ENCODE assay signal across 8 cellular contexts in genomic region chrX:140764401-140764919, GRCh38. TPM values are rescaled to one million over a fixed set of nuclear protein-coding genes. Genes with fewer than 3 reads are reported as not detected.
DNase-seq lines count a peak whose midpoint lies in the region; ATAC-seq and TF ChIP-seq lines count a peak whose summit lies in the region.

No MANE protein-coding gene starts in this region.

- peak overlapping the region; percentile 82 for H2AFZ ChIP-seq in osteoblast (ENCODE audit: low read length)

- H3K36me3 ChIP-seq in ES-I3 (ENCODE audit: insufficient read depth, low read length) (no peaks in the 10 kb centered on the region), osteoblast (ENCODE audit: insufficient read depth, low read length) (no peaks in the 10 kb centered on the region)

- H3K27me3 ChIP-seq in osteoblast (ENCODE audit: insufficient read depth, low read length): no peaks in the 10 kb centered on the region

- H4K20me1 ChIP-seq in osteoblast (ENCODE audit: insufficient read depth, low read length): peaks cover 3% of the 10 kb centered on the region

- H3K9me3 ChIP-seq in ES-I3 (ENCODE audit: control insufficient read depth, insufficient read depth, low read length): no peaks in the 10 kb centered on the region
- no peaks in the 10 kb centered on the region for H3K9me3 ChIP-seq in osteoblast (ENCODE audit: low read depth, low read length)

- peak overlapping the region; percentile 85 for H3K9ac ChIP-seq in ES-I3 (ENCODE audit: low read depth, low read length)

- peaks cover 24% of the 10 kb centered on the region for H3K79me2 ChIP-seq in osteoblast (ENCODE audit: insufficient read depth, low read length)

- peak overlapping the region; percentile 84 for H3K27ac ChIP-seq in osteoblast (ENCODE audit: low read depth, low read length)

- H3K4me1 ChIP-seq in ES-I3 (ENCODE audit: insufficient read depth, low read length) (peaks cover 13% of the 10 kb centered on the region; the same call in 1 of the 2 replicates), osteoblast (ENCODE audit: insufficient read depth, low read length) (peaks cover 14% of the 10 kb centered on the region)

- H3K4me2 ChIP-seq in osteoblast (ENCODE audit: insufficient read depth, low read length): peak overlapping the region; percentile 68

- ATAC-seq in GM21737 (IDR thresholded peaks at IDR 0.05; ENCODE audit: unreplicated experiment) (no peak), HG02852 (IDR thresholded peaks at IDR 0.05; ENCODE audit: unreplicated experiment) (no peak)

- TF ChIP-seq CTCF in fibroblast of mammary gland (conservative IDR thresholded peaks at IDR 0.05; ENCODE audit: control insufficient read depth, insufficient read depth, low read depth, low read length) (no peak), osteoblast (IDR thresholded peaks at IDR 0.05; ENCODE audit: extremely low read depth, low read depth, low read length) (no peak)

- peak; percentile 10 for DNase-seq in SK-N-DZ (ENCODE audit: low spot score)
- DNase-seq in fibroblast of mammary gland (ENCODE audit: low read depth): peak; percentile 66
- no peak for DNase-seq in osteoblast (ENCODE audit: insufficient read length, low spot score, missing footprints)
- DNase-seq in NCI-H446 treated with DMSO at 0.1 percent for 48 hours (lab: John Stamatoyannopoulos, UW): no peak
- no peak for DNase-seq in activated gamma-delta T cell treated with Interleukin-2 at 50 U/mL for 16 hours

- H3K4me3 ChIP-seq in fibroblast of mammary gland (ENCODE audit: control insufficient read depth, low read depth, low read length) (peak overlapping the region; percentile 73), osteoblast (ENCODE audit: insufficient read depth, low read length) (peak overlapping the region; percentile 75)

RNA-seq across cellular contexts. Expression of gene LINC00632, which starts 54.9 kb away (rescaled TPM):
- polyA plus RNA-seq in SK-N-DZ (2014; cell fraction: cytosol; rRNA removed): 0.52 TPM in 1 of 2 replicates, not detected in the other
- polyA plus RNA-seq in SK-N-DZ (2014; cell fraction: nucleus; rRNA removed): 0.19 TPM in 1 of 2 replicates, not detected in the other
- 9.4 and 10.1 TPM in 2 replicates for total RNA-seq in osteoblast

Comparison
In these comparisons a context has a peak if more than half of its experiments do, and no peak if none do; other contexts are left out.
1. DNase-seq: peak in SK-N-DZ (single experiment) and fibroblast of mammary gland (single experiment); none in osteoblast (single experiment), NCI-H446 treated with DMSO at 0.1 percent for 48 hours (single experiment) and activated gamma-delta T cell treated with Interleukin-2 at 50 U/mL for 16 hours (single experiment).